ENCODE assay signal across 14 cellular contexts in the genomic region with DNA sequence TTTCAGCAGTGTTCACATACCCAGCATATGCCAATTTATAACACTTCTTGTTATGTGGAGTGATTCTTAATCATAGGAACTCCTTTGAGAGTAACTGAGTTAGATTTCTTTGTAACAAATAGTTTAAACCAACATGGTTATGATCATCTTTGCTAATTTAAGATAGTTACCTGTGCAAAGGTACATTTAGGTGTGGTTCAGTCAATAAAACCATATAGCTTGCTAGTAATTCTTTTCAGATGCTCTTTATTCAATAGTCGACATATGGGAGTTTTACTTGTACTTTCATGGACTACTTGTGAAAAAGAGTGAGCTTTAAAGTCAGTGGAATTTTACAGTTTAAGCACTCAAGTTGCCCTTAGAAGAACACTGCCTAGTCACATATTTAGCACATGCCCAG. TPM values are rescaled to one million over a fixed set of nuclear protein-coding genes. Genes with fewer than 3 reads are reported as not detected.
DNase-seq lines count a peak whose midpoint lies in the region; ATAC-seq, FAIRE-seq and TF ChIP-seq lines count a peak whose summit lies in the region.
"Had no signal": no experiment of that assay in that cellular context is flagged by ENCODE, and none has a peak within 500 bp of the region (broad histone marks: within the 10 kb centered on the region; RNA-seq: fewer than 3 reads in every experiment).

No MANE protein-coding gene starts in this region.

- peak; percentile 27 for FAIRE-seq in H54 (lab: Jason Lieb, UNC)
- FAIRE-seq: GM12892 had no signal

- peaks cover 34% of the 10 kb centered on the region for H3K4me1 Mint-ChIP-seq in T-helper 17 cell
- peaks cover 26% of the 10 kb centered on the region for H3K4me1 Mint-ChIP-seq in T-helper 2 cell treated with Interferon-gamma antibody and Interleukin-4, amounts not matched to agents 5 μg/mL and 100 μg/mL, for 36 hours (ENCODE audit: low read depth)
- H3K4me1 Mint-ChIP-seq in activated CD4-positive, alpha-beta memory T cell treated with anti-CD3 and anti-CD28 coated beads for 36 hours (ENCODE audit: low read depth), result peaks cover 34% of the 10 kb centered on the region

- no peaks in the 10 kb centered on the region for H3K9me3 Mint-ChIP-seq in T-helper 2 cell treated with Interferon-gamma antibody and Interleukin-4, amounts not matched to agents 5 μg/mL and 100 μg/mL, for 36 hours
- H3K9me3 Mint-ChIP-seq in activated CD4-positive, alpha-beta memory T cell treated with anti-CD3 and anti-CD28 coated beads for 36 hours, result no peaks in the 10 kb centered on the region
- H3K9me3 Mint-ChIP-seq: CD8-positive, alpha-beta memory T cell; IgD-negative memory B cell had no signal

- POLR2A ChIA-PET in activated CD4-positive, alpha-beta memory T cell treated with anti-CD3 and anti-CD28 coated beads for 36 hours (lab: Charles Lee), result no interaction called here

- H3K9me3 ChIP-seq in T-helper 17 cell (ENCODE audit: control insufficient read depth, low read length, poor library complexity, severe bottlenecking), result no peaks in the 10 kb centered on the region
- no peaks in the 10 kb centered on the region for H3K9me3 ChIP-seq in ascending aorta
- H3K9me3 ChIP-seq: Caco-2 had no signal

- CTCF ChIA-PET in activated CD4-positive, alpha-beta memory T cell treated with anti-CD3 and anti-CD28 coated beads for 36 hours (lab: Charles Lee), result interaction anchor here (0.7 to 1.0 kb wide), 2 partner anchors 12 to 1650 kb away, joined by 3 to 4 read pairs; no protein-coding TSS in a partner anchor

- intact Hi-C loops in left colon (cut with DNase I, micrococcal nuclease), result no loop called here
- intact Hi-C loops in ascending aorta (cut with DNase I), result no loop called here
- intact Hi-C loops in activated CD4-positive, alpha-beta memory T cell treated with anti-CD3 and anti-CD28 coated beads for 36 hours (cut with micrococcal nuclease), result no loop called here

- no peak for DNase-seq in H54 (ENCODE audit: insufficient read length, low spot score)
- no peak for DNase-seq in T-helper 17 cell
- no peak for DNase-seq in left colon
- DNase-seq in NCI-H524 (lab: John Stamatoyannopoulos, UW), result no peak
- no peak for DNase-seq in T-helper 2 cell treated with Interferon-gamma antibody and Interleukin-4, amounts not matched to agents 5 μg/mL and 100 μg/mL, for 36 hours (ENCODE audit: low spot score)
- no peak for DNase-seq in ascending aorta (ENCODE audit: low spot score in 2 of 2)
- DNase-seq in activated CD4-positive, alpha-beta memory T cell treated with anti-CD3 and anti-CD28 coated beads for 36 hours, result no peak
- DNase-seq: CD8-positive, alpha-beta memory T cell; DND-41; GDM1 had no signal

- H3K27me3 Mint-ChIP-seq in T-helper 17 cell, result no peaks in the 10 kb centered on the region
- no peaks in the 10 kb centered on the region for H3K27me3 Mint-ChIP-seq in T-helper 2 cell treated with Interferon-gamma antibody and Interleukin-4, amounts not matched to agents 5 μg/mL and 100 μg/mL, for 36 hours (ENCODE audit: low read depth)
- no peaks in the 10 kb centered on the region for H3K27me3 Mint-ChIP-seq in activated CD4-positive, alpha-beta memory T cell treated with anti-CD3 and anti-CD28 coated beads for 36 hours
- H3K27me3 Mint-ChIP-seq: CD8-positive, alpha-beta memory T cell; IgD-negative memory B cell had no signal

- H3K27ac Mint-ChIP-seq in T-helper 17 cell, result peak overlapping the region; percentile 73
- H3K27ac Mint-ChIP-seq in T-helper 2 cell treated with Interferon-gamma antibody and Interleukin-4, amounts not matched to agents 5 μg/mL and 100 μg/mL, for 36 hours, result no peak overlapping the region
- no peak overlapping the region for H3K27ac Mint-ChIP-seq in activated CD4-positive, alpha-beta memory T cell treated with anti-CD3 and anti-CD28 coated beads for 36 hours

- H3K4me3 Mint-ChIP-seq in T-helper 17 cell, result no peak overlapping the region
- no peak overlapping the region for H3K4me3 Mint-ChIP-seq in T-helper 2 cell treated with Interferon-gamma antibody and Interleukin-4, amounts not matched to agents 5 μg/mL and 100 μg/mL, for 36 hours
- no peak overlapping the region for H3K4me3 Mint-ChIP-seq in activated CD4-positive, alpha-beta memory T cell treated with anti-CD3 and anti-CD28 coated beads for 36 hours
- H3K4me3 Mint-ChIP-seq: CD14-positive monocyte; CD8-positive, alpha-beta memory T cell; IgD-negative memory B cell had no signal

- H3K4me3 ChIP-seq in ascending aorta, result no peak overlapping the region

- TF ChIP-seq POLR2A in H54 (IDR thresholded peaks at IDR 0.05; ENCODE audit: low read depth, low read length), result no peak

- ATAC-seq in T-helper 17 cell, result no peak
- peak; percentile 63 for ATAC-seq in left colon

- H3K36me3 Mint-ChIP-seq in T-helper 17 cell (ENCODE audit: low read depth), result peaks cover 4% of the 10 kb centered on the region
- H3K36me3 Mint-ChIP-seq in T-helper 2 cell treated with Interferon-gamma antibody and Interleukin-4, amounts not matched to agents 5 μg/mL and 100 μg/mL, for 36 hours (ENCODE audit: low read depth), result peaks cover 12% of the 10 kb centered on the region
- H3K36me3 Mint-ChIP-seq in activated CD4-positive, alpha-beta memory T cell treated with anti-CD3 and anti-CD28 coated beads for 36 hours, result peaks cover 6% of the 10 kb centered on the region

- H3K4me1 ChIP-seq in ascending aorta, result peaks cover 0 to 20% of the 10 kb centered on the region in 2 donors

- H3K36me3 ChIP-seq in ascending aorta, result no peaks in the 10 kb centered on the region

- H3K27ac ChIP-seq in ascending aorta, result no peak overlapping the region

- TF ChIP-seq CTCF in ascending aorta (IDR thresholded peaks at IDR 0.05), result no peak

- H3K27me3 ChIP-seq in ascending aorta, result no peaks in the 10 kb centered on the region

RNA-seq across cellular contexts. Expression of a gene that starts 5.2 kb away (rescaled TPM):
- 10 to 100 TPM; 26.1 to 30.7 TPM for total RNA-seq in T-helper 17 cell
- total RNA-seq in left colon, result 10 to 100 TPM; 47.9 to 49.4 TPM
- 29.4 TPM for total RNA-seq in ascending aorta
- 10 to 100 TPM; 33.5 to 34.5 TPM for total RNA-seq in activated CD4-positive, alpha-beta memory T cell treated with anti-CD3 and anti-CD28 coated beads for 36 hours
